8 cellular contexts compared by ENCODE assay signal in the genomic region with DNA sequence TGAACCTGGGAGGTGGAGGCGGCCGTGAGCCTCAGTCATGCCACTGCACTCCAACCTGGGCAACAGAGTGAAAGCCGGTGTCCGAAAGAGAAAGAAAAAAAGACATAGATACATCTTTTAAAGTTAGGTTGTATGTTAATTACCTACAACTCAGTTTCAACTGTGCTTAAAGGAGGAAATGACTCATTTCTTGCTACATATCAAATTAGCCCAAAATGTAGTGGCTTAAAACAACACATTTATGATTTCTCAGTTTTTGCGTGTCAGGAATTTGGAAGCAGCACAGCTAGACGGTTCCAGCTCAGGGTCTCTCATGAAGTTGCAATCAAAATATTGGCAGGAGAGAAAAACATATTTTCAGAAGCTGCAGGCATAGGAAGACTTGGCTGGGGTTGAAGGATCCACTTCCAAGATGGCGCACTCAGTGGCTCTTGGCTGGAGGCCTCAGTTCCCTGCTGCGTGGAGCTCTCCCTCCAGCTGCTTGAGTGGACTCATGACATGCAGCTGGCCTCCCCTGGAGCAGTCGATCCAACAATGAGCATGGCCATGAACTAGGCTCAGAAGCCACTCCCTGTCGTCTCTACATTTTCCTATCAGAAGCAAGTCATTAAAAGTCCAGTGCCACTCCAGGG. TPM values are rescaled to one million over a fixed set of nuclear protein-coding genes. Genes with fewer than 3 reads are reported as not detected.
DNase-seq lines count a peak whose midpoint lies in the region; ATAC-seq, FAIRE-seq and TF ChIP-seq lines count a peak whose summit lies in the region.

No MANE protein-coding gene starts in this region.

- peak overlapping the region; percentile 8 for H3K27ac ChIP-seq in HepG2 (ENCODE audit: extremely low read length, insufficient read depth, low read length)
- peak overlapping the region; percentile 93 to 97 (median 94) for H3K27ac ChIP-seq in thyroid gland

- no peaks in the 10 kb centered on the region for H3K9me3 ChIP-seq in HepG2 (ENCODE audit: low read length)
- no peaks in the 10 kb centered on the region for H3K9me3 ChIP-seq in thyroid gland

- TF ChIP-seq EP300 in HepG2 (IDR thresholded peaks at IDR 0.05; ENCODE audit: low read depth in 2 of 2, low read length in 2 of 2) (no peak), HepG2 (CRISPR knock-in tag; IDR thresholded peaks at IDR 0.05; ENCODE audit: borderline replicate concordance) (no peak)

- in situ Hi-C loops in astrocyte of the spinal cord (cut with HindIII; ENCODE audit: low sequenced_read_pairs), result no loop called here
- in situ Hi-C loops in HepG2 (cut with HindIII; ENCODE audit: extremely low pct_ligation_motif_present, low pct_unique_long_range_greater_than_20kb), result no loop called here

- CTCF ChIA-PET in HepG2 (lab: Yijun Ruan, JAX; ENCODE audit: low intra/inter-chr PET ratio, low total read pairs), result no interaction called here

- TF ChIP-seq POLR2A in HepG2 (IDR thresholded peaks at IDR 0.05; ENCODE audit: insufficient read depth in 1 of 2, low read depth in 2 of 2, low read length in 2 of 2), result peak in 1 of 2 experiments; percentile 33; a peak in 1 of 4 replicates
- TF ChIP-seq POLR2A in thyroid gland (IDR thresholded peaks at IDR 0.05), result no peak

- H3K27me3 ChIP-seq in HepG2 (ENCODE audit: control insufficient read depth in 1 of 2, insufficient read depth in 2 of 2, low read length in 2 of 2) (no peaks in the 10 kb centered on the region; a peak in 1 of 5 replicates), thyroid gland (no peaks in the 10 kb centered on the region)

- H3K4me2 ChIP-seq in HepG2 (ENCODE audit: low read depth, low read length), result no peak overlapping the region

- ATAC-seq in GM19463 (IDR thresholded peaks at IDR 0.05; ENCODE audit: unreplicated experiment) (peak; percentile 47), HepG2 (no peak), HG03521 (IDR thresholded peaks at IDR 0.05; ENCODE audit: unreplicated experiment) (no peak)

- peaks cover 56% of the 10 kb centered on the region for H3K4me1 ChIP-seq in HepG2 (ENCODE audit: insufficient read depth, low read length)
- H3K4me1 ChIP-seq in thyroid gland, result peaks cover 41 to 50% of the 10 kb centered on the region in 2 donors

- no peak overlapping the region for H2AFZ ChIP-seq in HepG2 (ENCODE audit: low read length)

- peaks cover 18 to 55% of the 10 kb centered on the region in 2 experiments for H3K36me3 ChIP-seq in HepG2 (replicated peaks in 1 of 2; ENCODE audit: control insufficient read depth in 1 of 2, insufficient read depth in 2 of 2, low read length in 2 of 2)
- H3K36me3 ChIP-seq in thyroid gland, result no peaks in the 10 kb centered on the region

- intact Hi-C loops in HepG2 (cut with micrococcal nuclease; ENCODE audit: unreplicated experiment), result no loop called here
- intact Hi-C loops in thyroid gland (cut with DNase I), result no loop called here

- H4K20me1 ChIP-seq in HepG2 (ENCODE audit: insufficient read depth, low read length), result peaks cover 96% of the 10 kb centered on the region

- no TSS peak for BruUV-seq in HepG2 (replicated peaks; lab: Mats Ljungman, UMichigan)

- H3K9ac ChIP-seq in HepG2 (ENCODE audit: insufficient read depth, low read depth, low read length), result no peak overlapping the region

- peaks cover 91% of the 10 kb centered on the region for H3K79me2 ChIP-seq in HepG2 (ENCODE audit: insufficient read depth, low read length)

- H3K4me3 ChIP-seq in astrocyte of the spinal cord (ENCODE audit: low read depth, low read length), result no peak overlapping the region
- H3K4me3 ChIP-seq in HepG2 (replicated peaks in 1 of 3; ENCODE audit: insufficient read depth in 1 of 3, low read depth in 2 of 3, low read length in 3 of 3), result no peak overlapping the region
- no peak overlapping the region for H3K4me3 ChIP-seq in thyroid gland (replicated peaks in 1 of 3)

- WGBS in HepG2 (ENCODE audit: low lambda C conversion rate), result 91% methylated on average over 10 of the region's 10 CpGs
- 35 to 61% methylated on average over 10 of the region's 10 CpGs for WGBS in thyroid gland, 2 donors

- DNase-seq in AML-193 (lab: John Stamatoyannopoulos, UW) (peak; percentile 23 to 33), NCI-H226 (peak; percentile 16), astrocyte of the spinal cord (ENCODE audit: low read depth, low spot score) (peak; percentile 92), HepG2 (ENCODE audit: low spot score) (no peak), thyroid gland (peak; percentile 55 to 85), COR-L47 (lab: John Stamatoyannopoulos, UW) (no peak)

- POLR2A ChIA-PET in HepG2 (lab: Yijun Ruan, JAX), result interaction anchor here (1.5 kb wide), 1 partner anchor 17 kb away, joined by 3 read pairs; no protein-coding TSS in a partner anchor

- TF ChIP-seq RAD21 in HepG2 (CRISPR knock-in tag; IDR thresholded peaks at IDR 0.05), result no peak

- TF ChIP-seq CTCF in astrocyte of the spinal cord (IDR thresholded peaks at IDR 0.05; ENCODE audit: low read depth, low read length) (no peak), HepG2 (CRISPR knock-in tag; IDR thresholded peaks at IDR 0.05) (no peak), thyroid gland (IDR thresholded peaks at IDR 0.05) (peak in 1 of 6 experiments; percentile 2)

- FAIRE-seq in HepG2 (lab: Jason Lieb, UNC), result no peak

TF ChIP-seq in HepG2, 621 proteins besides CTCF, POLR2A, EP300 and RAD21 (continues in another document):
- TF ChIP-seq GATAD1 (CRISPR knock-in tag; IDR thresholded peaks at IDR 0.05), result no peak
- TF ChIP-seq, protein P1, sequence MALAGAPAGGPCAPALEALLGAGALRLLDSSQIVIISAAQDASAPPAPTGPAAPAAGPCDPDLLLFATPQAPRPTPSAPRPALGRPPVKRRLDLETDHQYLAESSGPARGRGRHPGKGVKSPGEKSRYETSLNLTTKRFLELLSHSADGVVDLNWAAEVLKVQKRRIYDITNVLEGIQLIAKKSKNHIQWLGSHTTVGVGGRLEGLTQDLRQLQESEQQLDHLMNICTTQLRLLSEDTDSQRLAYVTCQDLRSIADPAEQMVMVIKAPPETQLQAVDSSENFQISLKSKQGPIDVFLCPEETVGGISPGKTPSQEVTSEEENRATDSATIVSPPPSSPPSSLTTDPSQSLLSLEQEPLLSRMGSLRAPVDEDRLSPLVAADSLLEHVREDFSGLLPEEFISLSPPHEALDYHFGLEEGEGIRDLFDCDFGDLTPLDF (CRISPR knock-in tag; IDR thresholded peaks at IDR 0.05), result no peak

RNA-seq across cellular contexts. Expression of gene LDLR, which starts 7.1 kb away (rescaled TPM):
- total RNA-seq in HepG2 (2016; rRNA removed; fragmentation: Illumina TruSeq; extraction: Trizol) (24.0 and 51.6 TPM in 2 replicates), thyroid gland (10 to 100 TPM in 3 of 4 donors, 1 to 10 TPM in 1; 8.7 to 39.1 (median 20.3) TPM)
- 18.8 and 19.8 TPM in 2 replicates for total RNA-seq in HepG2 (2016; cell fraction: cytosol; rRNA removed; fragmentation: Illumina TruSeq; extraction: Trizol; ENCODE audit: low read depth)
- 20.6 and 54.1 TPM in 2 replicates for total RNA-seq in HepG2 (2016; cell fraction: insoluble cytoplasmic fraction; rRNA removed; fragmentation: Illumina TruSeq; extraction: Trizol)
- total RNA-seq in HepG2 (2016; cell fraction: membrane; rRNA removed; fragmentation: Illumina TruSeq; extraction: Trizol), result 25.2 and 30.7 TPM in 2 replicates
- 55.9 and 71.2 TPM in 2 replicates for total RNA-seq in HepG2 (2016; cell fraction: nucleus; rRNA removed; fragmentation: Illumina TruSeq; extraction: Trizol)
- 92.5 and 135 TPM in 2 replicates for polyA plus RNA-seq in HepG2 (2011; rRNA removed)
- polyA plus RNA-seq in HepG2 (2011; cell fraction: cytosol; rRNA removed), result 45.7 and 58.8 TPM in 2 replicates
- 95.8 and 112 TPM in 2 replicates for polyA plus RNA-seq in HepG2 (2011; cell fraction: nucleus; rRNA removed)
- 45.0 and 107 TPM in 2 replicates for polyA plus RNA-seq in HepG2 (2012)
- 3.2 and 4.4 TPM in 2 replicates for polyA plus RNA-seq in HepG2 (2016; cell fraction: cytosol; fragmentation: Illumina TruSeq; extraction: Trizol; ENCODE audit: low read depth)
- 11.3 and 19.1 TPM in 2 replicates for polyA plus RNA-seq in HepG2 (2016; cell fraction: insoluble cytoplasmic fraction; fragmentation: Illumina TruSeq; extraction: Trizol; ENCODE audit: low read depth)
- polyA plus RNA-seq in HepG2 (2016; cell fraction: membrane; fragmentation: Illumina TruSeq; extraction: Trizol; ENCODE audit: low read depth), result 6.6 and 7.9 TPM in 2 replicates
- 79.1 and 81.9 TPM in 2 replicates for polyA plus RNA-seq in HepG2 (2016; cell fraction: nucleus; fragmentation: Illumina TruSeq; extraction: Trizol; ENCODE audit: insufficient read depth, low read depth)
- 183 and 246 TPM in 2 replicates for polyA minus RNA-seq in HepG2 (2011; rRNA and poly(A)+ RNA removed; ENCODE audit: low replicate concordance)
- 98.4 and 116 TPM in 2 replicates for polyA minus RNA-seq in HepG2 (2011; cell fraction: cytosol; rRNA and poly(A)+ RNA removed)
- polyA minus RNA-seq in HepG2 (2011; cell fraction: nucleus; rRNA and poly(A)+ RNA removed), result 110 and 155 TPM in 2 replicates

RNA-seq across cellular contexts. Expression of gene SPC24, which starts 59.3 kb away (rescaled TPM):
- 46.2 and 63.2 TPM in 2 replicates for total RNA-seq in HepG2 (2016; rRNA removed; fragmentation: Illumina TruSeq; extraction: Trizol)
- 7.6 and 7.9 TPM in 2 replicates for total RNA-seq in HepG2 (2016; cell fraction: cytosol; rRNA removed; fragmentation: Illumina TruSeq; extraction: Trizol; ENCODE audit: low read depth)
- total RNA-seq in HepG2 (2016; cell fraction: insoluble cytoplasmic fraction; rRNA removed; fragmentation: Illumina TruSeq; extraction: Trizol), result 47.6 and 55.0 TPM in 2 replicates
- total RNA-seq in HepG2 (2016; cell fraction: membrane; rRNA removed; fragmentation: Illumina TruSeq; extraction: Trizol), result 21.9 and 24.3 TPM in 2 replicates
- 24.3 and 25.4 TPM in 2 replicates for total RNA-seq in HepG2 (2016; cell fraction: nucleus; rRNA removed; fragmentation: Illumina TruSeq; extraction: Trizol)
- 8.8 and 10.0 TPM in 2 replicates for polyA plus RNA-seq in HepG2 (2011; rRNA removed)
- polyA plus RNA-seq in HepG2 (2011; cell fraction: cytosol; rRNA removed), result 6.3 and 10.5 TPM in 2 replicates
- polyA plus RNA-seq in HepG2 (2011; cell fraction: nucleus; rRNA removed), result 10.2 and 12.2 TPM in 2 replicates
- polyA plus RNA-seq in HepG2 (2012), result 3.9 and 8.5 TPM in 2 replicates
- 3.0 and 3.9 TPM in 2 replicates for polyA plus RNA-seq in HepG2 (2016; cell fraction: cytosol; fragmentation: Illumina TruSeq; extraction: Trizol; ENCODE audit: low read depth)
- polyA plus RNA-seq in HepG2 (2016; cell fraction: insoluble cytoplasmic fraction; fragmentation: Illumina TruSeq; extraction: Trizol; ENCODE audit: low read depth), result 26.0 and 27.0 TPM in 2 replicates
- polyA plus RNA-seq in HepG2 (2016; cell fraction: membrane; fragmentation: Illumina TruSeq; extraction: Trizol; ENCODE audit: low read depth), result 7.2 and 8.5 TPM in 2 replicates
- 31.6 and 34.4 TPM in 2 replicates for polyA plus RNA-seq in HepG2 (2016; cell fraction: nucleus; fragmentation: Illumina TruSeq; extraction: Trizol; ENCODE audit: insufficient read depth, low read depth)
- 27.2 and 131 TPM in 2 replicates for polyA minus RNA-seq in HepG2 (2011; rRNA and poly(A)+ RNA removed; ENCODE audit: low replicate concordance)
- polyA minus RNA-seq in HepG2 (2011; cell fraction: cytosol; rRNA and poly(A)+ RNA removed), result 11.4 and 21.7 TPM in 2 replicates
- 8.6 and 9.8 TPM in 2 replicates for polyA minus RNA-seq in HepG2 (2011; cell fraction: nucleus; rRNA and poly(A)+ RNA removed)
- 1 to 10 TPM in 1 of 4 donors, under 1 TPM in 2, not detected in 1; 0.24 to 1.1 (median 0.78) TPM for total RNA-seq in thyroid gland

Comparison
In these comparisons a context has a peak if more than half of its experiments do, and no peak if none do; other contexts are left out.
1. DNase-seq: peak in AML-193 (2 of 2), NCI-H226 (single experiment), astrocyte of the spinal cord (single experiment) and thyroid gland (2 of 2); none in HepG2 (single experiment) and COR-L47 (single experiment).
2. RNA of gene SPC24, which starts 59.3 kb away (total RNA-seq): 7.6 to 63.2 TPM in HepG2; 0.24 to 1.1 TPM in thyroid gland; every median in the first group is over 4 times any median in the second.